ENCODE assay signal across 25 cellular contexts in genomic region chr11:116548286-116548685, GRCh38.
"Had no signal": no experiment of that assay in that cellular context is flagged by ENCODE, and none has a peak within 500 bp of the region (broad histone marks: within the 10 kb centered on the region; RNA-seq: fewer than 3 reads in every experiment).

No MANE protein-coding gene starts in this region.

- H3K4me3 ChIP-seq: pancreas, psoas muscle, right lobe of liver, sigmoid colon, suprapubic skin, testis, tibial artery, transverse colon had no signal

- DNase-seq: naive thymus-derived CD4-positive, alpha-beta T cell; natural killer cell; pancreas; psoas muscle; right cardiac atrium; right lobe of liver; small intestine; stimulated activated CD4-positive, alpha-beta T cell treated with anti-CD3 and anti-CD28 coated beads, Interleukin-12 subunit alpha, Interleukin-12 subunit beta, amount 100 ng/mL, for 4 hours; stimulated activated CD4-positive, alpha-beta T cell treated with anti-CD3 and anti-CD28 coated beads, Interleukin-1b, Interleukin-23, amount 100 ng/mL, for 48 hours; stimulated activated CD4-positive, alpha-beta T cell treated with anti-CD3 and anti-CD28 coated beads, Interleukin-4, amount 100 ng/mL, for 1 hour; stimulated activated CD4-positive, alpha-beta T cell treated with anti-CD3 and anti-CD28 coated beads, Interleukin-4, amount 100 ng/mL, for 4 hours; stimulated activated CD8-positive, alpha-beta memory T cell treated with anti-CD3 and anti-CD28 coated beads, Interleukin-4, amount 100 ng/mL, for 48 hours; stimulated activated naive CD4-positive, alpha-beta T cell; stimulated activated naive CD8-positive, alpha-beta T cell treated with anti-CD3 and anti-CD28 coated beads, Interleukin-15, amount 100 ng/mL, for 72 hours; stimulated activated naive CD8-positive, alpha-beta T cell treated with anti-CD3 and anti-CD28 coated beads, Interleukin-15, Interleukin-2, amounts not matched to agents 100 U/mL and 50 U/mL, for 24 hours; testis; tibial artery; transverse colon had no signal

- H3K36me3 Mint-ChIP-seq: naive thymus-derived CD4-positive, alpha-beta T cell; natural killer cell; stimulated activated memory B cell treated with anti-CD40 and anti-IgM and Interleukin-4, amounts not matched to agents 10 μg/mL and 1 μg/mL and 100 μg/mL, for 72 hours; type B pancreatic cell had no signal

- H3K4me1 ChIP-seq: pancreas, psoas muscle, right lobe of liver, sigmoid colon, suprapubic skin, testis, tibial artery, transverse colon had no signal

- H3K4me1 Mint-ChIP-seq: natural killer cell; nephron; stimulated activated memory B cell treated with anti-CD40 and anti-IgM and Interleukin-4, amounts not matched to agents 10 μg/mL and 1 μg/mL and 100 μg/mL, for 72 hours; stimulated activated naive CD8-positive, alpha-beta T cell treated with anti-CD3 and anti-CD28 coated beads, Interleukin-15, amount 100 ng/mL, for 72 hours had no signal

- H3K9me3 ChIP-seq: neutrophil, pancreas, psoas muscle, right lobe of liver, sigmoid colon, suprapubic skin, testis, transverse colon had no signal

- H3K27ac ChIP-seq: neutrophil, pancreas, psoas muscle, right lobe of liver, sigmoid colon, suprapubic skin, testis, tibial artery, transverse colon had no signal

- H3K4me3 Mint-ChIP-seq: naive thymus-derived CD4-positive, alpha-beta T cell; natural killer cell; nephron; stimulated activated memory B cell treated with anti-CD40 and anti-IgM and Interleukin-4, amounts not matched to agents 10 μg/mL and 1 μg/mL and 100 μg/mL, for 72 hours; stimulated activated naive CD8-positive, alpha-beta T cell treated with anti-CD3 and anti-CD28 coated beads, Interleukin-15, amount 100 ng/mL, for 72 hours; type B pancreatic cell had no signal

- H3K9me3 Mint-ChIP-seq: type B pancreatic cell had no signal

- H3K27ac Mint-ChIP-seq: naive thymus-derived CD4-positive, alpha-beta T cell; natural killer cell; nephron; progenitor cell of endocrine pancreas; stimulated activated memory B cell treated with anti-CD40 and anti-IgM and Interleukin-4, amounts not matched to agents 10 μg/mL and 1 μg/mL and 100 μg/mL, for 72 hours; type B pancreatic cell had no signal

- H3K27me3 ChIP-seq: neutrophil, pancreas, right lobe of liver, sigmoid colon, testis had no signal

- H3K36me3 ChIP-seq: neutrophil, pancreas, right lobe of liver, sigmoid colon, suprapubic skin, tibial artery, transverse colon had no signal
